Comparison of ENCODE assay signal across 29 cellular contexts in the genomic region with DNA sequence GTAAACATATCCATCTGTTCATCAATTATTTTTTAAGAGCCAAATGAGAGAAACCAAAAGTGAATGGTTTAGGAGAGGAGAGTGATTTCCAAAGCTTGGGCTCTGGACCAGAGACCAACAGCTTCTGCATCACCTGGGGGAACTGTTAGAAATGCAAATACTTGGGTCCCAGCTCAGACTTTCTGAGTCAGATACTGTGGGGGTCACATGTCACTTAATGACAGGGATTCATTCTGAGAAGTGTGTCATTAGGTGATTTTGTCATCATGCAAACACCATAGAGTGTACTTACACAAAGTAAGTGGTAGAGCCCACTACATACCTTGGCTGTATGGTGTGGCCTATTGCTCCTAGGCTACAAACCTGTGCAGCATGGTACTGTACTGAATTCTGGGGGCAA.
DNase-seq lines count a peak whose midpoint lies in the region; ATAC-seq, FAIRE-seq and TF ChIP-seq lines count a peak whose summit lies in the region.
"Had no signal": no experiment of that assay in that cellular context is flagged by ENCODE, and none has a peak within 500 bp of the region (broad histone marks: within the 10 kb centered on the region; RNA-seq: fewer than 3 reads in every experiment).

No MANE protein-coding gene starts in this region.

- no peak overlapping the region for H2AFZ ChIP-seq in GM12878 (ENCODE audit: control insufficient read depth, low read depth, low read length)
- H2AFZ ChIP-seq in neural progenitor cell (replicated peaks): no peak overlapping the region
- H2AFZ ChIP-seq: GM23248 had no signal

- no peak overlapping the region for H3K4me3 ChIP-seq in GM12878
- H3K4me3 ChIP-seq in neural progenitor cell: no peak overlapping the region
- H3K4me3 ChIP-seq: BLaER1, breast epithelium, GM23248, psoas muscle, SJCRH30, suprapubic skin, upper lobe of right lung had no signal

- CTCF ChIA-PET in GM12878 (lab: Yijun Ruan, JAX): no interaction called here

- BruUV-seq in GM12878 (replicated peaks; lab: Mats Ljungman, UMichigan): no TSS peak

- H3K27ac Mint-ChIP-seq in neural progenitor cell: no peak overlapping the region
- H3K27ac Mint-ChIP-seq: activated naive CD4-positive, alpha-beta T cell treated with anti-CD3 and anti-CD28 coated beads, Interleukin-2, amount 50 U/mL, for 24 hours; activated T-helper 1 cell treated with anti-CD3 and anti-CD28 coated beads, Interleukin-12 subunit alpha, Interleukin-12 subunit beta, Interleukin-2, Interleukin-4 antibody, amounts not matched to agents 30 ng/mL and 10 ng/mL and 1 ng/mL, durations not matched to agents 14 hours and 24 hours and 36 hours; IgD-negative memory B cell had no signal

- H4K20me1 ChIP-seq in GM12878 (ENCODE audit: control insufficient read depth, insufficient read depth): no peaks in the 10 kb centered on the region
- H4K20me1 ChIP-seq in neural progenitor cell (ENCODE audit: low read depth): peaks cover 13% of the 10 kb centered on the region
- H4K20me1 ChIP-seq: BLaER1 had no signal

- no peaks in the 10 kb centered on the region for H3K9me3 ChIP-seq in GM12878 (replicated peaks; ENCODE audit: control insufficient read depth, insufficient read depth, low read length)
- H3K9me3 ChIP-seq in neural progenitor cell (ENCODE audit: low read depth): no peaks in the 10 kb centered on the region
- H3K9me3 ChIP-seq: BLaER1, breast epithelium, neutrophil, psoas muscle, SJCRH30, suprapubic skin, upper lobe of right lung had no signal

- H3K27me3 ChIP-seq in GM12878 (replicated peaks in 1 of 2; ENCODE audit: control insufficient read depth in 2 of 2, insufficient read depth in 2 of 2, low read length in 1 of 2): no peaks in the 10 kb centered on the region; a peak in 1 of 4 replicates
- H3K27me3 ChIP-seq in neural progenitor cell: peaks cover 36% of the 10 kb centered on the region
- H3K27me3 ChIP-seq: BLaER1, breast epithelium, neutrophil, SJCRH30, suprapubic skin, upper lobe of right lung had no signal

- no peaks in the 10 kb centered on the region for H3F3A ChIP-seq in neural progenitor cell (ENCODE audit: low read depth)

- no peak for TF ChIP-seq CTCF in GM12878 (IDR thresholded peaks at IDR 0.05 in 2 of 3, conservative IDR thresholded peaks at IDR 0.05 in 1 of 3; ENCODE audit: control insufficient read depth in 2 of 3, extremely low read depth in 1 of 3, insufficient read depth in 1 of 3, low read depth in 3 of 3, low read length in 3 of 3)
- TF ChIP-seq CTCF in neural progenitor cell (IDR thresholded peaks at IDR 0.05): no peak

- in situ Hi-C loops in GM12878 (cut with MboI): no loop called here

- no peaks in the 10 kb centered on the region for H3K4me1 Mint-ChIP-seq in neural progenitor cell
- H3K4me1 Mint-ChIP-seq: activated naive CD4-positive, alpha-beta T cell treated with anti-CD3 and anti-CD28 coated beads, Interleukin-2, amount 50 U/mL, for 24 hours had no signal

- no peaks in the 10 kb centered on the region for H3K36me3 Mint-ChIP-seq in neural progenitor cell
- H3K36me3 Mint-ChIP-seq: activated naive CD4-positive, alpha-beta T cell treated with anti-CD3 and anti-CD28 coated beads, Interleukin-2, amount 50 U/mL, for 24 hours had no signal

- TF ChIP-seq EP300 in GM12878 (IDR thresholded peaks at IDR 0.05; ENCODE audit: borderline replicate concordance in 1 of 2, control insufficient read depth in 1 of 2, low read depth in 2 of 2, low read length in 2 of 2): no peak

- POLR2A ChIA-PET in GM12878 (lab: Charles Lee): no interaction called here

- peaks cover 3% of the 10 kb centered on the region for H3K27me3 Mint-ChIP-seq in neural progenitor cell (ENCODE audit: insufficient read depth, low read depth)
- H3K27me3 Mint-ChIP-seq: activated naive CD4-positive, alpha-beta T cell treated with anti-CD3 and anti-CD28 coated beads, Interleukin-2, amount 50 U/mL, for 24 hours had no signal

- RAD21 ChIA-PET in GM12878 (lab: Charles Lee; ENCODE audit: unreplicated experiment): no interaction called here

- H3K36me3 ChIP-seq in GM12878 (ENCODE audit: control insufficient read depth in 2 of 2, insufficient read depth in 2 of 2, low read length in 1 of 2) (no peaks in the 10 kb centered on the region), neural progenitor cell (no peaks in the 10 kb centered on the region)
- H3K36me3 ChIP-seq: BLaER1, breast epithelium, neutrophil, SJCRH30, suprapubic skin, upper lobe of right lung had no signal

- intact Hi-C loops in GM12878 (cut with micrococcal nuclease; ENCODE audit: unreplicated experiment): no loop called here

- FAIRE-seq in GM12878 (lab: Jason Lieb, UNC): no peak
- FAIRE-seq: islet of Langerhans had no signal

- no peak overlapping the region for H3K27ac ChIP-seq in GM12878 (ENCODE audit: control insufficient read depth, insufficient read depth)
- no peak overlapping the region for H3K27ac ChIP-seq in neural progenitor cell
- H3K27ac ChIP-seq: BLaER1, breast epithelium, GM23248, neutrophil, psoas muscle, SJCRH30, suprapubic skin, upper lobe of right lung had no signal

- H3K9me3 Mint-ChIP-seq in neural progenitor cell: peaks cover 2% of the 10 kb centered on the region
- H3K9me3 Mint-ChIP-seq: activated naive CD4-positive, alpha-beta T cell treated with anti-CD3 and anti-CD28 coated beads, Interleukin-2, amount 50 U/mL, for 24 hours; activated T-helper 1 cell treated with anti-CD3 and anti-CD28 coated beads, Interleukin-12 subunit alpha, Interleukin-12 subunit beta, Interleukin-2, Interleukin-4 antibody, amounts not matched to agents 30 ng/mL and 10 ng/mL and 1 ng/mL, durations not matched to agents 14 hours and 24 hours and 36 hours; IgD-negative memory B cell had no signal

- TF ChIP-seq POLR2A in GM12878 (IDR thresholded peaks at IDR 0.05; ENCODE audit: low read depth, low read length): no peak

- H3K79me2 ChIP-seq in GM12878 (ENCODE audit: control insufficient read depth, insufficient read depth, low read length) (no peaks in the 10 kb centered on the region), neural progenitor cell (ENCODE audit: low read depth) (no peaks in the 10 kb centered on the region)

- no peak overlapping the region for H3K4me2 ChIP-seq in GM12878 (ENCODE audit: control insufficient read depth, insufficient read depth)
- no peak overlapping the region for H3K4me2 ChIP-seq in neural progenitor cell
- H3K4me2 ChIP-seq: BLaER1 had no signal

- SMC1A ChIA-PET in GM12878 (lab: Charles Lee; ENCODE audit: uncharacterized antibody, unreplicated experiment): no interaction called here

- H3K9ac ChIP-seq in GM12878 (ENCODE audit: control insufficient read depth, insufficient read depth, low read length): no peak overlapping the region
- no peak overlapping the region for H3K9ac ChIP-seq in neural progenitor cell
- H3K9ac ChIP-seq: BLaER1, GM23248 had no signal

- no peak for TF ChIP-seq RAD21 in GM12878 (IDR thresholded peaks at IDR 0.05; ENCODE audit: insufficient read depth, low read depth, low read length)

- no peak overlapping the region for H3K4me3 Mint-ChIP-seq in neural progenitor cell
- H3K4me3 Mint-ChIP-seq: activated naive CD4-positive, alpha-beta T cell treated with anti-CD3 and anti-CD28 coated beads, Interleukin-2, amount 50 U/mL, for 24 hours; activated T-helper 1 cell treated with anti-CD3 and anti-CD28 coated beads, Interleukin-12 subunit alpha, Interleukin-12 subunit beta, Interleukin-2, Interleukin-4 antibody, amounts not matched to agents 30 ng/mL and 10 ng/mL and 1 ng/mL, durations not matched to agents 14 hours and 24 hours and 36 hours; IgD-negative memory B cell had no signal

- H3K4me1 ChIP-seq in GM12878 (ENCODE audit: control insufficient read depth, insufficient read depth, low read length): no peaks in the 10 kb centered on the region
- H3K4me1 ChIP-seq in neural progenitor cell: no peaks in the 10 kb centered on the region
- H3K4me1 ChIP-seq: breast epithelium, psoas muscle, suprapubic skin, upper lobe of right lung had no signal

- DNase-seq in GM12878 (ENCODE audit: low read depth, low spot score): no peak
- no peak for DNase-seq in NCI-H524 (lab: John Stamatoyannopoulos, UW)
- DNase-seq in pons (ENCODE audit: low spot score): no peak
- no peak for DNase-seq in neural progenitor cell (ENCODE audit: low spot score)
- DNase-seq: activated CD4-positive, alpha-beta T cell treated with anti-CD3 and anti-CD28 coated beads, Interleukin-2, amount 50 U/mL, for 4 hours; COR-L47; DMS79 treated with DMSO at 0.1 percent for 48 hours; GF-D8; glutamatergic neuron; GM23248; NCI-H1048; NCI-H1694 treated with DMSO at 0.1 percent for 48 hours; NCI-H526; psoas muscle; SJCRH30; stimulated activated naive CD4-positive, alpha-beta T cell; upper lobe of right lung had no signal

- ATAC-seq in GM18858 (IDR thresholded peaks at IDR 0.05; ENCODE audit: unreplicated experiment) (peak; percentile 46), GM21390 (IDR thresholded peaks at IDR 0.05; ENCODE audit: unreplicated experiment) (peak; percentile 68), HG02938 (IDR thresholded peaks at IDR 0.05; ENCODE audit: unreplicated experiment) (peak; percentile 62), GM12878 (peak; percentile 20; the same call in 1 of the 3 replicates), GM21526 (IDR thresholded peaks at IDR 0.05; ENCODE audit: low FRiP score, unreplicated experiment) (no peak)
- ATAC-seq: psoas muscle, upper lobe of right lung had no signal

TF ChIP-seq in GM12878, 131 proteins besides CTCF, POLR2A, EP300 and RAD21:
- no peak for TF ChIP-seq CEBPB (IDR thresholded peaks at IDR 0.05; ENCODE audit: borderline replicate concordance in 1 of 2, low read depth in 2 of 2, low read length in 2 of 2)
- no peak for TF ChIP-seq RB1 (IDR thresholded peaks at IDR 0.05; ENCODE audit: borderline replicate concordance)
- TF ChIP-seq, protein P1, sequence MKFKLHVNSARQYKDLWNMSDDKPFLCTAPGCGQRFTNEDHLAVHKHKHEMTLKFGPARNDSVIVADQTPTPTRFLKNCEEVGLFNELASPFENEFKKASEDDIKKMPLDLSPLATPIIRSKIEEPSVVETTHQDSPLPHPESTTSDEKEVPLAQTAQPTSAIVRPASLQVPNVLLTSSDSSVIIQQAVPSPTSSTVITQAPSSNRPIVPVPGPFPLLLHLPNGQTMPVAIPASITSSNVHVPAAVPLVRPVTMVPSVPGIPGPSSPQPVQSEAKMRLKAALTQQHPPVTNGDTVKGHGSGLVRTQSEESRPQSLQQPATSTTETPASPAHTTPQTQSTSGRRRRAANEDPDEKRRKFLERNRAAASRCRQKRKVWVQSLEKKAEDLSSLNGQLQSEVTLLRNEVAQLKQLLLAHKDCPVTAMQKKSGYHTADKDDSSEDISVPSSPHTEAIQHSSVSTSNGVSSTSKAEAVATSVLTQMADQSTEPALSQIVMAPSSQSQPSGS (IDR thresholded peaks at IDR 0.05; ENCODE audit: low read length): no peak
- no peak for TF ChIP-seq RUNX3 (IDR thresholded peaks at IDR 0.05; ENCODE audit: low read length)
- TF ChIP-seq KAT2A (conservative IDR thresholded peaks at IDR 0.05; ENCODE audit: control insufficient read depth, low read depth, low read length): no peak
- no peak for TF ChIP-seq ZNF622 (IDR thresholded peaks at IDR 0.05)
